ENCODE assay signal across 12 cellular contexts in the genomic region with DNA sequence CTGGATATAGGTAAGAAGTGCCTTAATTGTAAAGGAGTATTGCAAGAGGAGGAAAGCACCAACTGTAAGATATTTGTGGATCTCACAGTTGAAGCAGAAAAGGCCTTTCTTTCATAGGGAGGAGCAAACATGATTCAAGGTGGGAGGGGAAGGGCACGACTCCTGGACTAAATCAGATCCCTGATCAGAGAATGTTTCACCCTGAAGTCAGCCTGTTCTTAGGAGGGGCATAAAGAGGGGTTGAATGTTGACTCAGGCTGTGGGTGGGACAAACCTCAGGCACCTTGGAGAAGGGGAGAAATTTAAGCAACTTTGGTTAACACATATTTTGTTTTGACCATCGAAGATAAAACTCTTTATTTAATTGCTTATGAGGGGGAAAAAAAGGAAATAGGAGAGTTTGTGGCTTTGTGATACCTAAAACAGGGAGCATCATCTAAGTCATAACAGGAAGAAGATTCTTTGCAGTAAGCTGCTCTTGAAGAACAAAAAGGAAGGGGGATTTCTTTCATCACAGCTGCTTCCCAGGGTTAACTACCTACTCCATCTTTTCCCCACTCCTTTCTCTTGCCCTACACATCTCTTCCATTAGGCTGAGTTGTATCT.
DNase-seq lines count a peak whose midpoint lies in the region; ATAC-seq lines count a peak whose summit lies in the region.
"Had no signal": no experiment of that assay in that cellular context is flagged by ENCODE, and none has a peak within 500 bp of the region (broad histone marks: within the 10 kb centered on the region; RNA-seq: fewer than 3 reads in every experiment).

No MANE protein-coding gene starts in this region.

- no peak overlapping the region for H3K9ac ChIP-seq in iPS-15b (ENCODE audit: low read depth, low read length)

- H3K27ac Mint-ChIP-seq in T-helper 17 cell: peak overlapping the region; percentile 99

- peaks cover 14% of the 10 kb centered on the region for H3K4me1 ChIP-seq in iPS-15b (ENCODE audit: control insufficient read depth, insufficient read depth, low read length)

- no peaks in the 10 kb centered on the region for H3K36me3 ChIP-seq in iPS-15b (ENCODE audit: control insufficient read depth, insufficient read depth, low read length)
- H3K36me3 ChIP-seq: upper lobe of right lung had no signal

- H3K27me3 ChIP-seq in iPS-15b (ENCODE audit: control insufficient read depth, insufficient read depth, low read length): no peaks in the 10 kb centered on the region
- H3K27me3 ChIP-seq: spleen, upper lobe of right lung had no signal

- H3K4me1 Mint-ChIP-seq in T-helper 17 cell: peaks cover 41% of the 10 kb centered on the region

- DNase-seq in stimulated activated CD4-positive, alpha-beta T cell treated with anti-CD3 and anti-CD28 coated beads, Interleukin-1b, Interleukin-23, amount 100 ng/mL, for 48 hours: peak; percentile 35
- DNase-seq in stimulated activated CD4-positive, alpha-beta T cell treated with anti-CD3 and anti-CD28 coated beads, Interleukin-4, amount 100 ng/mL, for 4 hours: no peak
- DNase-seq in T-helper 17 cell (no peak), NCI-H1105 treated with DMSO at 0.1 percent for 48 hours (lab: John Stamatoyannopoulos, UW) (no peak)
- no peak for DNase-seq in stimulated activated naive CD4-positive, alpha-beta T cell treated with Interleukin-2 at 50 U/mL for 16 hours (lab: John Stamatoyannopoulos, UW)
- DNase-seq: activated CD4-positive, CD25-positive, alpha-beta regulatory T cell; DMS153; spleen; upper lobe of right lung had no signal

- H3K27me3 Mint-ChIP-seq in T-helper 17 cell: no peaks in the 10 kb centered on the region

- no peak for ATAC-seq in T-helper 17 cell
- no peak for ATAC-seq in GM21367 (IDR thresholded peaks at IDR 0.05; ENCODE audit: unreplicated experiment)
- no peak for ATAC-seq in GM21737 (IDR thresholded peaks at IDR 0.05; ENCODE audit: unreplicated experiment)
- ATAC-seq: upper lobe of right lung had no signal

- peak overlapping the region; percentile 90 for H3K4me3 ChIP-seq in iPS-15b (ENCODE audit: low read depth, low read length)

- H3K4me3 Mint-ChIP-seq in T-helper 17 cell: peak overlapping the region; percentile 99

- H3K9me3 ChIP-seq in T-helper 17 cell (ENCODE audit: control insufficient read depth, low read length, poor library complexity, severe bottlenecking): no peaks in the 10 kb centered on the region
- H3K9me3 ChIP-seq in iPS-15b (ENCODE audit: control insufficient read depth, insufficient read depth, low read length): no peaks in the 10 kb centered on the region
- H3K9me3 ChIP-seq: upper lobe of right lung had no signal

- H3K36me3 Mint-ChIP-seq in T-helper 17 cell (ENCODE audit: low read depth): peaks cover 2% of the 10 kb centered on the region
